Comparison of ENCODE assay signal across 11 cellular contexts in the genomic region with DNA sequence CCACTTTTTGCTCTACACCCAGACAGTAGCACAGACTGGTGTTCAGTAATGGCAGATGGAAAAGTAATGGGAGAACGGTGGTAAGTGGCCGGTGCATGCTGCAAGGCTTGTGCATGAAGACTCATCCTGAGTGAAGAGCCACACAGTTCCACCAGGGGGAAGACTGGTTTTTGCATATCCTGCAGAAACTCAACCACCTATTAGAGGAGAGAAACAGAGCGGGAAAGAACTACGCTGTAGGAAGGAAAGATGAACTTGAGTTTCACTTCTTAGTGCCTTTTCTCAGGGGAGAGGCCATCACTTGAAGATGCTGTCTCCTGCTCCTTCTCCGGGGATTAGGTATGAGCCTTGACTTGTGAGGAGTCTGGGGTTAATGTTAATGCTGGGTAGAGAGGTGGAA. TPM values are rescaled to one million over a fixed set of nuclear protein-coding genes. Genes with fewer than 3 reads are reported as not detected.
A peak's percentile ranks its signal among the peaks of the same experiment; 100 is the strongest.
DNase-seq lines count a peak whose midpoint lies in the region; ATAC-seq, FAIRE-seq and TF ChIP-seq lines count a peak whose summit lies in the region.
"Had no signal": no experiment of that assay in that cellular context is flagged by ENCODE, and none has a peak within 500 bp of the region (broad histone marks: within the 10 kb centered on the region; RNA-seq: fewer than 3 reads in every experiment).

No MANE protein-coding gene starts in this region.

- FAIRE-seq in HepG2 (lab: Jason Lieb, UNC) = peak; percentile 92

- peak; percentile 43; the same call in 1 of the 2 replicates for TF ChIP-seq RAD21 in HepG2 (CRISPR knock-in tag; IDR thresholded peaks at IDR 0.05)

- peaks cover 8% of the 10 kb centered on the region for H3K4me1 Mint-ChIP-seq in activated CD8-positive, alpha-beta T cell treated with anti-CD3 and anti-CD28 coated beads for 36 hours (ENCODE audit: low read depth)

- in situ Hi-C loops in Caki2 (cut with HindIII; ENCODE audit: low pct_unique_long_range_greater_than_20kb, low sequenced_read_pairs) = no loop called here
- in situ Hi-C loops in HepG2 (cut with HindIII; ENCODE audit: extremely low pct_ligation_motif_present, low pct_unique_long_range_greater_than_20kb) = no loop called here

- H3K4me1 ChIP-seq in HepG2 (ENCODE audit: insufficient read depth, low read length) = peaks cover 10% of the 10 kb centered on the region
- peaks cover 0 to 7% (median 3%) of the 10 kb centered on the region in 4 donors for H3K4me1 ChIP-seq in esophagus muscularis mucosa

- H3K4me2 ChIP-seq in HepG2 (ENCODE audit: low read depth, low read length) = peak overlapping the region; percentile 64

- no peak overlapping the region for H3K27ac Mint-ChIP-seq in activated CD8-positive, alpha-beta T cell treated with anti-CD3 and anti-CD28 coated beads for 36 hours

- peaks cover 0 to 8% of the 10 kb centered on the region in 2 experiments; a peak in 1 of 5 replicates for H3K27me3 ChIP-seq in HepG2 (ENCODE audit: control insufficient read depth in 1 of 2, insufficient read depth in 2 of 2, low read length in 2 of 2)
- H3K27me3 ChIP-seq in esophagus muscularis mucosa = no peaks in the 10 kb centered on the region
- H3K27me3 ChIP-seq: dorsolateral prefrontal cortex had no signal

- H3K27ac ChIP-seq in HepG2 (ENCODE audit: extremely low read length, insufficient read depth, low read length) (no peak overlapping the region), esophagus muscularis mucosa (replicated peaks in 1 of 4) (no peak overlapping the region)
- H3K27ac ChIP-seq: dorsolateral prefrontal cortex had no signal

- no peaks in the 10 kb centered on the region for H3K9me3 Mint-ChIP-seq in activated CD8-positive, alpha-beta T cell treated with anti-CD3 and anti-CD28 coated beads for 36 hours

- intact Hi-C loops in activated CD8-positive, alpha-beta T cell treated with anti-CD3 and anti-CD28 coated beads for 36 hours (cut with micrococcal nuclease) = no loop called here
- intact Hi-C loops in HepG2 (cut with micrococcal nuclease; ENCODE audit: unreplicated experiment) (loop anchor here (1.0 kb wide), 1 partner anchor 66 kb away; no protein-coding TSS in a partner anchor), esophagus muscularis mucosa (cut with DNase I) (no loop called here)

- DNase-seq in Caki2 (ENCODE audit: low read depth) (peak; percentile 16), HuH-7 (ENCODE audit: low spot score) (peak; percentile 22), HepG2 (ENCODE audit: low spot score) (peak; percentile 60), NCI-H2107 treated with DMSO at 0.1 percent for 48 hours (lab: John Stamatoyannopoulos, UW; ENCODE audit: unreplicated experiment) (no peak), NCI-H1694 (lab: John Stamatoyannopoulos, UW) (no peak), esophagus muscularis mucosa (ENCODE audit: extremely low spot score) (no peak)
- peak; percentile 6 for DNase-seq in activated CD8-positive, alpha-beta T cell treated with anti-CD3 and anti-CD28 coated beads for 36 hours
- no peak for DNase-seq in central memory CD4-positive, alpha-beta T cell
- DNase-seq: dorsolateral prefrontal cortex, mucosa of descending colon had no signal

- no peaks in the 10 kb centered on the region for H3K79me2 ChIP-seq in HepG2 (ENCODE audit: insufficient read depth, low read length)

- no peak for ATAC-seq in activated CD8-positive, alpha-beta T cell treated with anti-CD3 and anti-CD28 coated beads for 36 hours
- peak; percentile 100 for ATAC-seq in HepG2
- ATAC-seq: mucosa of descending colon had no signal

- WGBS in HepG2 (ENCODE audit: low lambda C conversion rate) = 3% methylated on average over 5 of the region's 5 CpGs
- 91% methylated on average over 5 of the region's 5 CpGs for WGBS in esophagus muscularis mucosa

- TF ChIP-seq POLR2A in HepG2 (IDR thresholded peaks at IDR 0.05; ENCODE audit: insufficient read depth in 1 of 2, low read depth in 2 of 2, low read length in 2 of 2) = no peak
- no peak for TF ChIP-seq POLR2A in esophagus muscularis mucosa (IDR thresholded peaks at IDR 0.05; ENCODE audit: low read depth)

- H3K4me3 ChIP-seq in HepG2 (replicated peaks in 1 of 3; ENCODE audit: insufficient read depth in 1 of 3, low read depth in 2 of 3, low read length in 3 of 3) (no peak overlapping the region; a peak in 1 of 6 replicates), esophagus muscularis mucosa (no peak overlapping the region)
- H3K4me3 ChIP-seq: dorsolateral prefrontal cortex, mucosa of descending colon had no signal

- no peak overlapping the region for H3K4me3 Mint-ChIP-seq in activated CD8-positive, alpha-beta T cell treated with anti-CD3 and anti-CD28 coated beads for 36 hours

- H3K36me3 Mint-ChIP-seq in activated CD8-positive, alpha-beta T cell treated with anti-CD3 and anti-CD28 coated beads for 36 hours (ENCODE audit: low read depth) = no peaks in the 10 kb centered on the region

- CTCF ChIA-PET in activated CD8-positive, alpha-beta T cell treated with anti-CD3 and anti-CD28 coated beads for 36 hours (lab: Charles Lee) = no interaction called here
- CTCF ChIA-PET in HepG2 (lab: Yijun Ruan, JAX; ENCODE audit: low intra/inter-chr PET ratio, low total read pairs) = interaction anchor here (1.6 kb wide), 1 partner anchor 66 kb away, joined by 10 read pairs; no protein-coding TSS in a partner anchor

- no TSS peak for BruUV-seq in HepG2 (replicated peaks; lab: Mats Ljungman, UMichigan)

- no peak for TF ChIP-seq CTCF in activated CD8-positive, alpha-beta T cell treated with anti-CD3 and anti-CD28 coated beads for 36 hours (IDR thresholded peaks at IDR 0.05)
- TF ChIP-seq CTCF in HepG2 (CRISPR knock-in tag; IDR thresholded peaks at IDR 0.05) (peak; percentile 79), esophagus muscularis mucosa (IDR thresholded peaks at IDR 0.05) (no peak)

- no peaks in the 10 kb centered on the region for H3K36me3 ChIP-seq in HepG2 (replicated peaks in 1 of 2; ENCODE audit: control insufficient read depth in 1 of 2, insufficient read depth in 2 of 2, low read length in 2 of 2)
- no peaks in the 10 kb centered on the region for H3K36me3 ChIP-seq in esophagus muscularis mucosa

- H3K9me3 ChIP-seq in HepG2 (ENCODE audit: low read length) = no peaks in the 10 kb centered on the region
- no peaks in the 10 kb centered on the region for H3K9me3 ChIP-seq in esophagus muscularis mucosa
- H3K9me3 ChIP-seq: mucosa of descending colon had no signal

- no peak overlapping the region for H3K9ac ChIP-seq in HepG2 (ENCODE audit: insufficient read depth, low read depth, low read length)

- TF ChIP-seq EP300 in HepG2 (IDR thresholded peaks at IDR 0.05; ENCODE audit: low read depth in 2 of 2, low read length in 2 of 2) (no peak), HepG2 (CRISPR knock-in tag; IDR thresholded peaks at IDR 0.05; ENCODE audit: borderline replicate concordance) (no peak), esophagus muscularis mucosa (IDR thresholded peaks at IDR 0.05) (no peak)

- POLR2A ChIA-PET in activated CD8-positive, alpha-beta T cell treated with anti-CD3 and anti-CD28 coated beads for 36 hours (lab: Charles Lee) = no interaction called here
- POLR2A ChIA-PET in HepG2 (lab: Yijun Ruan, JAX) = no interaction called here

- H4K20me1 ChIP-seq in HepG2 (ENCODE audit: insufficient read depth, low read length) = no peaks in the 10 kb centered on the region

- peaks cover 3% of the 10 kb centered on the region for H3K27me3 Mint-ChIP-seq in activated CD8-positive, alpha-beta T cell treated with anti-CD3 and anti-CD28 coated beads for 36 hours

- H2AFZ ChIP-seq in HepG2 (ENCODE audit: low read length) = peak overlapping the region; percentile 25

RNA-seq across cellular contexts. Expression of a gene that starts 9.4 kb away (rescaled TPM):
- total RNA-seq in Caki2 (2014; rRNA removed; shearing (Covaris generic); ENCODE audit: low replicate concordance) = not detected in 2 replicates
- total RNA-seq in activated CD8-positive, alpha-beta T cell treated with anti-CD3 and anti-CD28 coated beads for 36 hours = not detected
- not detected in 2 replicates for total RNA-seq in HepG2 (2016; rRNA removed; fragmentation: Illumina TruSeq; extraction: Trizol)
- total RNA-seq in HepG2 (2016; cell fraction: cytosol; rRNA removed; fragmentation: Illumina TruSeq; extraction: Trizol; ENCODE audit: low read depth) = not detected in 2 replicates
- total RNA-seq in HepG2 (2016; cell fraction: insoluble cytoplasmic fraction; rRNA removed; fragmentation: Illumina TruSeq; extraction: Trizol) = not detected in 2 replicates
- not detected in 2 replicates for total RNA-seq in HepG2 (2016; cell fraction: membrane; rRNA removed; fragmentation: Illumina TruSeq; extraction: Trizol)
- not detected in 2 replicates for total RNA-seq in HepG2 (2016; cell fraction: nucleus; rRNA removed; fragmentation: Illumina TruSeq; extraction: Trizol)
- not detected in 2 replicates for polyA plus RNA-seq in HepG2 (2011; rRNA removed)
- not detected in 2 replicates for polyA plus RNA-seq in HepG2 (2011; cell fraction: cytosol; rRNA removed)
- polyA plus RNA-seq in HepG2 (2011; cell fraction: nucleus; rRNA removed) = not detected in 2 replicates
- not detected in 2 replicates for polyA plus RNA-seq in HepG2 (2012)
- polyA plus RNA-seq in HepG2 (2016; cell fraction: cytosol; fragmentation: Illumina TruSeq; extraction: Trizol; ENCODE audit: low read depth) = not detected in 2 replicates
- polyA plus RNA-seq in HepG2 (2016; cell fraction: insoluble cytoplasmic fraction; fragmentation: Illumina TruSeq; extraction: Trizol; ENCODE audit: low read depth) = not detected in 2 replicates
- not detected in 2 replicates for polyA plus RNA-seq in HepG2 (2016; cell fraction: membrane; fragmentation: Illumina TruSeq; extraction: Trizol; ENCODE audit: low read depth)
- polyA plus RNA-seq in HepG2 (2016; cell fraction: nucleus; fragmentation: Illumina TruSeq; extraction: Trizol; ENCODE audit: insufficient read depth, low read depth) = not detected in 2 replicates
- not detected in 2 replicates for polyA minus RNA-seq in HepG2 (2011; rRNA and poly(A)+ RNA removed; ENCODE audit: low replicate concordance)
- polyA minus RNA-seq in HepG2 (2011; cell fraction: cytosol; rRNA and poly(A)+ RNA removed) = not detected in 2 replicates
- not detected in 2 replicates for polyA minus RNA-seq in HepG2 (2011; cell fraction: nucleus; rRNA and poly(A)+ RNA removed)
- 1 to 10 TPM in 1 of 4 donors, under 1 TPM in 1, not detected in 2; 0.99 to 1.4 TPM for total RNA-seq in esophagus muscularis mucosa
- total RNA-seq: NCI-H460 had no signal

RNA-seq across cellular contexts. Expression of a gene that starts 31.0 kb away (rescaled TPM):
- total RNA-seq in Caki2 (2014; rRNA removed; shearing (Covaris generic); ENCODE audit: low replicate concordance) = 19.4 and 22.9 TPM in 2 replicates
- 10 to 100 TPM; 46.7 to 47.4 TPM for total RNA-seq in activated CD8-positive, alpha-beta T cell treated with anti-CD3 and anti-CD28 coated beads for 36 hours
- total RNA-seq in HepG2 (2016; rRNA removed; fragmentation: Illumina TruSeq; extraction: Trizol) (14.8 and 19.5 TPM in 2 replicates), esophagus muscularis mucosa (10 to 100 TPM; 27.8 to 45.1 (median 34.4) TPM)
- 8.2 and 8.4 TPM in 2 replicates for total RNA-seq in HepG2 (2016; cell fraction: cytosol; rRNA removed; fragmentation: Illumina TruSeq; extraction: Trizol; ENCODE audit: low read depth)
- total RNA-seq in HepG2 (2016; cell fraction: insoluble cytoplasmic fraction; rRNA removed; fragmentation: Illumina TruSeq; extraction: Trizol) = 14.3 and 18.8 TPM in 2 replicates
- 23.3 and 24.0 TPM in 2 replicates for total RNA-seq in HepG2 (2016; cell fraction: membrane; rRNA removed; fragmentation: Illumina TruSeq; extraction: Trizol)
- 14.3 and 16.5 TPM in 2 replicates for total RNA-seq in HepG2 (2016; cell fraction: nucleus; rRNA removed; fragmentation: Illumina TruSeq; extraction: Trizol)
- polyA plus RNA-seq in HepG2 (2011; rRNA removed) = 17.2 and 20.9 TPM in 2 replicates
- 13.0 and 19.2 TPM in 2 replicates for polyA plus RNA-seq in HepG2 (2011; cell fraction: cytosol; rRNA removed)
- 9.8 and 12.5 TPM in 2 replicates for polyA plus RNA-seq in HepG2 (2011; cell fraction: nucleus; rRNA removed)
- 38.4 and 43.1 TPM in 2 replicates for polyA plus RNA-seq in HepG2 (2012)
- polyA plus RNA-seq in HepG2 (2016; cell fraction: cytosol; fragmentation: Illumina TruSeq; extraction: Trizol; ENCODE audit: low read depth) = 13.9 and 16.1 TPM in 2 replicates
- polyA plus RNA-seq in HepG2 (2016; cell fraction: insoluble cytoplasmic fraction; fragmentation: Illumina TruSeq; extraction: Trizol; ENCODE audit: low read depth) = 31.1 and 35.9 TPM in 2 replicates
- polyA plus RNA-seq in HepG2 (2016; cell fraction: membrane; fragmentation: Illumina TruSeq; extraction: Trizol; ENCODE audit: low read depth) = 27.4 and 28.5 TPM in 2 replicates
- polyA plus RNA-seq in HepG2 (2016; cell fraction: nucleus; fragmentation: Illumina TruSeq; extraction: Trizol; ENCODE audit: insufficient read depth, low read depth) = 23.2 and 25.6 TPM in 2 replicates
- polyA minus RNA-seq in HepG2 (2011; rRNA and poly(A)+ RNA removed; ENCODE audit: low replicate concordance) = 14.9 and 19.7 TPM in 2 replicates
- 23.7 and 26.6 TPM in 2 replicates for polyA minus RNA-seq in HepG2 (2011; cell fraction: cytosol; rRNA and poly(A)+ RNA removed)
- 27.5 and 27.8 TPM in 2 replicates for polyA minus RNA-seq in HepG2 (2011; cell fraction: nucleus; rRNA and poly(A)+ RNA removed)

Comparison
In these comparisons a context has a peak if more than half of its experiments do, and no peak if none do; other contexts are left out.
1. DNase-seq: peak in Caki2 (single experiment), HuH-7 (single experiment), activated CD8-positive, alpha-beta T cell treated with anti-CD3 and anti-CD28 coated beads for 36 hours (single experiment) and HepG2 (single experiment); none in NCI-H2107 treated with DMSO at 0.1 percent for 48 hours (single experiment), NCI-H1694 (single experiment), central memory CD4-positive, alpha-beta T cell (single experiment) and esophagus muscularis mucosa (single experiment).